In genomic region chr6:21033095-21033494, GRCh38 we compare ENCODE assay signal across 15 cellular contexts.
DNase-seq lines count a peak whose midpoint lies in the region; ATAC-seq and TF ChIP-seq lines count a peak whose summit lies in the region.
"Had no signal": no experiment of that assay in that cellular context is flagged by ENCODE, and none has a peak within 500 bp of the region (broad histone marks: within the 10 kb centered on the region; RNA-seq: fewer than 3 reads in every experiment).

No MANE protein-coding gene starts in this region.

- H3K27me3 ChIP-seq in thoracic aorta (replicated peaks; ENCODE audit: insufficient read depth), result no peaks in the 10 kb centered on the region
- H3K27me3 ChIP-seq: tibial nerve had no signal

- H3K4me1 ChIP-seq in thoracic aorta (ENCODE audit: control insufficient read depth in 1 of 2, low read depth in 2 of 2), result peaks cover 0 to 20% of the 10 kb centered on the region in 2 donors

- peaks cover 11% of the 10 kb centered on the region for H3K4me1 Mint-ChIP-seq in chondrocyte (ENCODE audit: low read depth)
- H3K4me1 Mint-ChIP-seq in memory B cell, result peaks cover 3% of the 10 kb centered on the region

- TF ChIP-seq CTCF in chondrocyte (IDR thresholded peaks at IDR 0.05) (no peak), thoracic aorta (IDR thresholded peaks at IDR 0.05) (no peak)

- peak overlapping the region; percentile 55 for H3K4me3 ChIP-seq in thoracic aorta
- H3K4me3 ChIP-seq: tibial nerve had no signal

- H3K9me3 Mint-ChIP-seq in chondrocyte (ENCODE audit: low read depth), result no peaks in the 10 kb centered on the region
- H3K9me3 Mint-ChIP-seq in memory B cell, result no peaks in the 10 kb centered on the region

- peak overlapping the region; percentile 42 to 54 for H3K27ac ChIP-seq in thoracic aorta

- DNase-seq in NCI-H226 (peak; percentile 1), chondrocyte (ENCODE audit: low spot score) (no peak), memory B cell (ENCODE audit: low spot score in 2 of 2) (no peak), thoracic aorta (ENCODE audit: low spot score) (no peak)
- DNase-seq: activated gamma-delta T cell; effector memory CD4-positive, alpha-beta T cell; hypothalamus; NCI-H1092; NCI-H2081 treated with DMSO at 0.1 percent for 48 hours; NK-92 treated with Interleukin-12 subunit alpha and Interleukin-12 subunit beta, amount 100 ng/mL, for 24 hours had no signal

- H3K9me3 ChIP-seq in thoracic aorta, result no peaks in the 10 kb centered on the region
- H3K9me3 ChIP-seq: tibial nerve had no signal

- no peaks in the 10 kb centered on the region for H3K27me3 Mint-ChIP-seq in chondrocyte (ENCODE audit: low read depth)
- H3K27me3 Mint-ChIP-seq in memory B cell, result no peaks in the 10 kb centered on the region

- H3K4me3 Mint-ChIP-seq in chondrocyte (ENCODE audit: unreplicated experiment) (no peak overlapping the region), memory B cell (no peak overlapping the region)
- H3K4me3 Mint-ChIP-seq: mesothelial cell of epicardium had no signal

- H3K27ac Mint-ChIP-seq in chondrocyte (ENCODE audit: unreplicated experiment), result peak overlapping the region; percentile 93
- H3K27ac Mint-ChIP-seq in memory B cell, result peak overlapping the region; percentile 9

- ATAC-seq in memory B cell (ENCODE audit: low read depth) (no peak), thoracic aorta (ENCODE audit: insufficient number of reproducible peaks, low FRiP score, low read depth) (no peak), HG03439 (IDR thresholded peaks at IDR 0.05; ENCODE audit: unreplicated experiment) (no peak), HG03521 (IDR thresholded peaks at IDR 0.05; ENCODE audit: unreplicated experiment) (no peak), GM21526 (IDR thresholded peaks at IDR 0.05; ENCODE audit: low FRiP score, unreplicated experiment) (no peak)

- H3K36me3 Mint-ChIP-seq in chondrocyte (ENCODE audit: low read depth) (peaks cover 1% of the 10 kb centered on the region), memory B cell (peaks cover 20% of the 10 kb centered on the region)

- no peaks in the 10 kb centered on the region for H3K36me3 ChIP-seq in thoracic aorta
- H3K36me3 ChIP-seq: tibial nerve had no signal
